In the genomic region with DNA sequence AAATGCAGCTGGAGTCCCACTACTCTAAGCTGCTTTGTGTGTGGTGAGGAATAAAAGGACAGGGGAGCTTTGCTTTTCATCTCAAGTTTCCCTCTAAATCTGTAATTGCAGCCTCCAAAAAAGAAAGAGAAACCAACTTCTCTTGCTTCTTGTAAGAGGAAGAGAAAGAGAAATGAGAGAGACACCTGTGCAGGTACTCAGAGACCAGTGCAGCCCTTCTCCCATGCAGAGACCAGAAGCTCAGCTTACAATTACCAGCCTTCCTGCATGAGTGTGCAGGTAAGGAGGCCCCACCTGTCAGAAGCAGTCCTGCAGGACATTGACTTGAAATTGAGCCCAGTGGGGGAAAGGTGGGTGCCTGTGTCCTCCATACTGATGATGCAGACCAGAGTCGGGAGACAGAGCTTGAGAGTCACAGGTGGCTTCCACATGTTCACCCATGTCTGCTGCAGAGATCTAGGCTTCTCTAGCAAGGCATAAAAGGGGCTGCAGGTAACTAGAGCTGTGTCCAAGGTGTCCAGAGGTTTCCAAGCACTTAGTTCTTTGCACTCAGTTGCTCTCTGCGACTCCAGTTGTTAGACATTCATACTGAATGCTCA, we compare ENCODE assay signal across 20 cellular contexts. TPM values are rescaled to one million over a fixed set of nuclear protein-coding genes. Genes with fewer than 3 reads are reported as not detected.
A peak's percentile ranks its signal among the peaks of the same experiment; 100 is the strongest.
DNase-seq lines count a peak whose midpoint lies in the region; ATAC-seq lines count a peak whose summit lies in the region.
"Had no signal": no experiment of that assay in that cellular context is flagged by ENCODE, and none has a peak within 500 bp of the region (broad histone marks: within the 10 kb centered on the region; RNA-seq: fewer than 3 reads in every experiment).

No MANE protein-coding gene starts in this region.

- peaks cover 11% of the 10 kb centered on the region for H3K4me1 Mint-ChIP-seq in activated T-helper 1 cell treated with anti-CD3 and anti-CD28 coated beads, Interleukin-12 subunit alpha, Interleukin-12 subunit beta, Interleukin-2, Interleukin-4 antibody, amounts not matched to agents 30 ng/mL and 10 ng/mL and 1 ng/mL, durations not matched to agents 14 hours and 24 hours and 36 hours (ENCODE audit: low read depth)
- H3K4me1 Mint-ChIP-seq: CD14-positive monocyte had no signal

- H3K27ac Mint-ChIP-seq in activated T-helper 1 cell treated with anti-CD3 and anti-CD28 coated beads, Interleukin-12 subunit alpha, Interleukin-12 subunit beta, Interleukin-2, Interleukin-4 antibody, amounts not matched to agents 30 ng/mL and 10 ng/mL and 1 ng/mL, durations not matched to agents 14 hours and 24 hours and 36 hours, result no peak overlapping the region
- H3K27ac Mint-ChIP-seq: activated CD8-positive, alpha-beta T cell treated with anti-CD3 and anti-CD28 coated beads, Interleukin-2, amount 10 ng/mL, durations not matched to agents 7 days and 5 days; CD14-positive monocyte had no signal

- peak overlapping the region; percentile 12 for H3K4me3 Mint-ChIP-seq in activated T-helper 1 cell treated with anti-CD3 and anti-CD28 coated beads, Interleukin-12 subunit alpha, Interleukin-12 subunit beta, Interleukin-2, Interleukin-4 antibody, amounts not matched to agents 30 ng/mL and 10 ng/mL and 1 ng/mL, durations not matched to agents 14 hours and 24 hours and 36 hours
- H3K4me3 Mint-ChIP-seq: activated CD8-positive, alpha-beta T cell treated with anti-CD3 and anti-CD28 coated beads, Interleukin-2, amount 10 ng/mL, durations not matched to agents 7 days and 5 days; CD14-positive monocyte had no signal

- ATAC-seq in GM18502 (IDR thresholded peaks at IDR 0.05; ENCODE audit: poor library complexity, unreplicated experiment), result peak; percentile 69
- ATAC-seq in GM19372 (IDR thresholded peaks at IDR 0.05; ENCODE audit: low read depth, unreplicated experiment), result peak; percentile 51
- ATAC-seq in HG03045 (IDR thresholded peaks at IDR 0.05; ENCODE audit: unreplicated experiment), result peak; percentile 47
- no peak for ATAC-seq in HG03354 (IDR thresholded peaks at IDR 0.05; ENCODE audit: poor library complexity, severe bottlenecking, unreplicated experiment)
- ATAC-seq: activated CD4-positive, CD25-positive, alpha-beta regulatory T cell treated with anti-CD3 and anti-CD28 coated beads, Interleukin-2, amount 50 U/mL, for 24 hours; activated CD8-positive, alpha-beta T cell treated with anti-CD3 and anti-CD28 coated beads, Interleukin-2, amount 10 ng/mL, durations not matched to agents 7 days and 5 days; heart right ventricle; left colon had no signal

- H3K27me3 Mint-ChIP-seq in activated T-helper 1 cell treated with anti-CD3 and anti-CD28 coated beads, Interleukin-12 subunit alpha, Interleukin-12 subunit beta, Interleukin-2, Interleukin-4 antibody, amounts not matched to agents 30 ng/mL and 10 ng/mL and 1 ng/mL, durations not matched to agents 14 hours and 24 hours and 36 hours (ENCODE audit: insufficient read depth), result peaks cover 3% of the 10 kb centered on the region

- no peak overlapping the region for H3K4me3 ChIP-seq in H7 (ENCODE audit: insufficient read depth, low read depth, low read length)
- H3K4me3 ChIP-seq: heart right ventricle, prostate gland, transverse colon had no signal

- no peaks in the 10 kb centered on the region for H3K36me3 ChIP-seq in H7 (replicated peaks; ENCODE audit: control insufficient read depth, insufficient read depth, low read length)
- H3K36me3 ChIP-seq: heart right ventricle, prostate gland, transverse colon had no signal

- intact Hi-C loops in activated T-helper 1 cell treated with anti-CD3 and anti-CD28 coated beads, Interleukin-12 subunit alpha, Interleukin-12 subunit beta, Interleukin-2, Interleukin-4 antibody, amounts not matched to agents 30 ng/mL and 10 ng/mL and 1 ng/mL, durations not matched to agents 14 hours and 24 hours and 36 hours (cut with micrococcal nuclease), result no loop called here

- H3K27me3 ChIP-seq in H7 (ENCODE audit: control insufficient read depth, insufficient read depth, low read length), result no peaks in the 10 kb centered on the region; the same call in 1 of the 2 replicates
- H3K27me3 ChIP-seq: transverse colon had no signal

- no peaks in the 10 kb centered on the region for H3K36me3 Mint-ChIP-seq in activated T-helper 1 cell treated with anti-CD3 and anti-CD28 coated beads, Interleukin-12 subunit alpha, Interleukin-12 subunit beta, Interleukin-2, Interleukin-4 antibody, amounts not matched to agents 30 ng/mL and 10 ng/mL and 1 ng/mL, durations not matched to agents 14 hours and 24 hours and 36 hours (ENCODE audit: low read depth)
- H3K36me3 Mint-ChIP-seq: CD14-positive monocyte had no signal

- peaks cover 3% of the 10 kb centered on the region for H3K9me3 Mint-ChIP-seq in activated T-helper 1 cell treated with anti-CD3 and anti-CD28 coated beads, Interleukin-12 subunit alpha, Interleukin-12 subunit beta, Interleukin-2, Interleukin-4 antibody, amounts not matched to agents 30 ng/mL and 10 ng/mL and 1 ng/mL, durations not matched to agents 14 hours and 24 hours and 36 hours

- no peak for DNase-seq in activated T-helper 1 cell treated with anti-CD3 and anti-CD28 coated beads, Interleukin-12 subunit alpha, Interleukin-12 subunit beta, Interleukin-2, Interleukin-4 antibody, amounts not matched to agents 30 ng/mL and 10 ng/mL and 1 ng/mL, durations not matched to agents 14 hours and 24 hours and 36 hours (ENCODE audit: low spot score)
- DNase-seq in DMS153 (lab: John Stamatoyannopoulos, UW) (no peak), NCI-H226 (no peak), H7 (no peak)
- DNase-seq: activated CD8-positive, alpha-beta T cell treated with anti-CD3 and anti-CD28 coated beads, Interleukin-2, amount 10 ng/mL, durations not matched to agents 7 days and 5 days; foreskin fibroblast; heart right ventricle; Kasumi-1; left colon; NCI-H1694; NCI-H345; NCI-H82; transverse colon had no signal

RNA-seq across cellular contexts. Expression of a gene that starts 15.3 kb away (rescaled TPM):
- total RNA-seq in activated T-helper 1 cell treated with anti-CD3 and anti-CD28 coated beads, Interleukin-12 subunit alpha, Interleukin-12 subunit beta, Interleukin-2, Interleukin-4 antibody, amounts not matched to agents 30 ng/mL and 10 ng/mL and 1 ng/mL, durations not matched to agents 14 hours and 24 hours and 36 hours, result 60.2 and 67.1 TPM in 2 replicates
- 5.7 and 11.6 TPM in 2 replicates for total RNA-seq in H7 (2014; rRNA removed; shearing (Covaris generic))

RNA-seq across cellular contexts. Expression of a gene that starts 55.0 kb away (rescaled TPM):
- total RNA-seq in activated T-helper 1 cell treated with anti-CD3 and anti-CD28 coated beads, Interleukin-12 subunit alpha, Interleukin-12 subunit beta, Interleukin-2, Interleukin-4 antibody, amounts not matched to agents 30 ng/mL and 10 ng/mL and 1 ng/mL, durations not matched to agents 14 hours and 24 hours and 36 hours, result 0.73 and 0.91 TPM in 2 replicates
- 0.17 and 0.52 TPM in 2 replicates for total RNA-seq in H7 (2014; rRNA removed; shearing (Covaris generic))
- total RNA-seq: activated CD8-positive, alpha-beta T cell treated with anti-CD3 and anti-CD28 coated beads, Interleukin-2, amount 10 ng/mL, durations not matched to agents 7 days and 5 days had no signal
